8 cellular contexts compared by ENCODE assay signal in genomic region chr17:13757871-13758270, GRCh38.
"Had no signal": no experiment of that assay in that cellular context is flagged by ENCODE, and none has a peak within 500 bp of the region (broad histone marks: within the 10 kb centered on the region; RNA-seq: fewer than 3 reads in every experiment).

No MANE protein-coding gene starts in this region.

- H3K27me3 Mint-ChIP-seq: IgD-negative memory B cell had no signal

- ATAC-seq: HepG2, K562 had no signal

- H3K9ac ChIP-seq: KMS-11 had no signal

- H3K36me3 Mint-ChIP-seq: IgD-negative memory B cell had no signal

- H3K4me1 Mint-ChIP-seq: IgD-negative memory B cell had no signal

- DNase-seq: IMR-90, KBM-7, KG1 had no signal

- H3K4me3 ChIP-seq: K562 had no signal

- H3K9me3 Mint-ChIP-seq: IgD-negative memory B cell had no signal

- H3K4me3 Mint-ChIP-seq: IgD-negative memory B cell had no signal

- H3K27ac Mint-ChIP-seq: IgD-negative memory B cell had no signal

- H3K4me2 ChIP-seq: KMS-11 had no signal

- H3K27ac ChIP-seq: HL-60, KMS-11 had no signal
